In genomic region chr10:98357208-98357836, GRCh38 we compare ENCODE assay signal across 18 cellular contexts. TPM values are rescaled to one million over a fixed set of nuclear protein-coding genes. Genes with fewer than 3 reads are reported as not detected.
DNase-seq lines count a peak whose midpoint lies in the region; ATAC-seq and TF ChIP-seq lines count a peak whose summit lies in the region.
"Had no signal": no experiment of that assay in that cellular context is flagged by ENCODE, and none has a peak within 500 bp of the region (broad histone marks: within the 10 kb centered on the region; RNA-seq: fewer than 3 reads in every experiment).

No MANE protein-coding gene starts in this region.

- no peaks in the 10 kb centered on the region for H3K36me3 ChIP-seq in SK-N-SH (replicated peaks in 1 of 2; ENCODE audit: control insufficient read depth in 1 of 2, insufficient read depth in 2 of 2, low read length in 1 of 2)
- H3K36me3 ChIP-seq: BE2C, neutrophil, SJCRH30 had no signal

- no peaks in the 10 kb centered on the region for H3K9me2 ChIP-seq in SK-N-SH

- no peak for ATAC-seq in HG03354 (IDR thresholded peaks at IDR 0.05; ENCODE audit: poor library complexity, severe bottlenecking, unreplicated experiment)
- ATAC-seq: activated T-cell treated with anti-CD3 and anti-CD28 coated beads, Interleukin-2, amount 50 U/mL, for 4 hours; K562; stimulated activated memory B cell treated with anti-CD40 and anti-IgM and Interleukin-4, amounts not matched to agents 10 μg/mL and 1 μg/mL and 100 μg/mL, for 72 hours had no signal

- H3K4me3 ChIP-seq in SK-N-SH (ENCODE audit: low read depth in 2 of 2, low read length in 1 of 2): no peak overlapping the region
- H3K4me3 ChIP-seq: K562, SJCRH30 had no signal

- H3K4me1 ChIP-seq in SK-N-SH (ENCODE audit: control insufficient read depth in 1 of 2, insufficient read depth in 2 of 2, low read depth in 1 of 2, low read length in 1 of 2): peaks cover 0 to 3% of the 10 kb centered on the region in 2 experiments; a peak in 1 of 4 replicates
- H3K4me1 ChIP-seq: BE2C, SJCRH30 had no signal

- POLR2A ChIA-PET in SK-N-SH (lab: Yijun Ruan, JAX): no interaction called here

- WGBS in SK-N-SH (ENCODE audit: low lambda C conversion rate): 57% methylated on average over 5 of the region's 5 CpGs

- DNase-seq in DMS153 treated with DMSO at 0.1 percent for 48 hours (lab: John Stamatoyannopoulos, UW; ENCODE audit: unreplicated experiment) (peak; percentile 88), NCI-H1092 treated with DMSO at 0.1 percent for 48 hours (lab: John Stamatoyannopoulos, UW) (peak; percentile 87), T1000 (lab: John Stamatoyannopoulos, UW) (peak; percentile 53), iris pigment epithelial cell (ENCODE audit: low read depth) (peak; percentile 25), SK-N-SH (no peak), T-helper 2 cell (no peak), chondrocyte (ENCODE audit: low spot score) (no peak)
- DNase-seq: activated CD4-positive, alpha-beta T cell treated with anti-CD3 and anti-CD28 coated beads, Interleukin-2, amount 50 U/mL, for 1 hour; activated naive CD8-positive, alpha-beta T cell treated with anti-CD3 and anti-CD28 coated beads, Interleukin-2, amount 10 ng/mL, durations not matched to agents 7 days and 5 days; activated T-cell treated with anti-CD3 and anti-CD28 coated beads, Interleukin-2, amount 50 U/mL, for 4 hours; BE2C; NCI-H2029 had no signal

- no peak overlapping the region for H3K27ac Mint-ChIP-seq in chondrocyte (ENCODE audit: unreplicated experiment)
- H3K27ac Mint-ChIP-seq: activated naive CD8-positive, alpha-beta T cell treated with anti-CD3 and anti-CD28 coated beads, Interleukin-2, amount 10 ng/mL, durations not matched to agents 7 days and 5 days; stimulated activated memory B cell treated with anti-CD40 and anti-IgM and Interleukin-4, amounts not matched to agents 10 μg/mL and 1 μg/mL and 100 μg/mL, for 72 hours had no signal

- TF ChIP-seq CTCF in SK-N-SH (IDR thresholded peaks at IDR 0.05): no peak
- TF ChIP-seq CTCF in chondrocyte (IDR thresholded peaks at IDR 0.05): no peak

- H3K27me3 Mint-ChIP-seq in chondrocyte (ENCODE audit: low read depth): peaks cover 18% of the 10 kb centered on the region

- no peak overlapping the region for H3K4me3 Mint-ChIP-seq in chondrocyte (ENCODE audit: unreplicated experiment)
- H3K4me3 Mint-ChIP-seq: activated naive CD8-positive, alpha-beta T cell treated with anti-CD3 and anti-CD28 coated beads, Interleukin-2, amount 10 ng/mL, durations not matched to agents 7 days and 5 days; activated T-cell treated with anti-CD3 and anti-CD28 coated beads, Interleukin-2, amount 50 U/mL, for 4 hours; central memory CD8-positive, alpha-beta T cell; stimulated activated memory B cell treated with anti-CD40 and anti-IgM and Interleukin-4, amounts not matched to agents 10 μg/mL and 1 μg/mL and 100 μg/mL, for 72 hours had no signal

- TF ChIP-seq EP300 in SK-N-SH (IDR thresholded peaks at IDR 0.05; ENCODE audit: borderline replicate concordance in 1 of 2, low read depth in 1 of 2, low read length in 1 of 2): no peak

- no peak for TF ChIP-seq RAD21 in SK-N-SH (IDR thresholded peaks at IDR 0.05; ENCODE audit: low read length)

- H3K27me3 ChIP-seq in SK-N-SH (ENCODE audit: insufficient read depth): peaks cover 8% of the 10 kb centered on the region; the same call in 1 of the 2 replicates

- H3K36me3 Mint-ChIP-seq in chondrocyte (ENCODE audit: low read depth): no peaks in the 10 kb centered on the region
- H3K36me3 Mint-ChIP-seq: activated naive CD8-positive, alpha-beta T cell treated with anti-CD3 and anti-CD28 coated beads, Interleukin-2, amount 10 ng/mL, durations not matched to agents 7 days and 5 days; stimulated activated memory B cell treated with anti-CD40 and anti-IgM and Interleukin-4, amounts not matched to agents 10 μg/mL and 1 μg/mL and 100 μg/mL, for 72 hours had no signal

- no peaks in the 10 kb centered on the region for H3K9me3 Mint-ChIP-seq in chondrocyte (ENCODE audit: low read depth)
- H3K9me3 Mint-ChIP-seq: activated naive CD8-positive, alpha-beta T cell treated with anti-CD3 and anti-CD28 coated beads, Interleukin-2, amount 10 ng/mL, durations not matched to agents 7 days and 5 days; activated T-cell treated with anti-CD3 and anti-CD28 coated beads, Interleukin-2, amount 50 U/mL, for 4 hours; central memory CD8-positive, alpha-beta T cell; stimulated activated memory B cell treated with anti-CD40 and anti-IgM and Interleukin-4, amounts not matched to agents 10 μg/mL and 1 μg/mL and 100 μg/mL, for 72 hours had no signal

- no peaks in the 10 kb centered on the region for H3K79me2 ChIP-seq in SK-N-SH (ENCODE audit: insufficient read depth)

- H3K9ac ChIP-seq in SK-N-SH: no peak overlapping the region

- H3K4me1 Mint-ChIP-seq in chondrocyte (ENCODE audit: low read depth): peaks cover 24% of the 10 kb centered on the region

- no peak overlapping the region for H3K4me2 ChIP-seq in SK-N-SH

- H3K9me3 ChIP-seq in SK-N-SH: no peaks in the 10 kb centered on the region
- H3K9me3 ChIP-seq: BE2C, neutrophil, SJCRH30 had no signal

- no peak overlapping the region for H3K27ac ChIP-seq in SK-N-SH (ENCODE audit: low read depth in 2 of 2, low read length in 1 of 2)
- H3K27ac ChIP-seq: neutrophil, SJCRH30 had no signal

- H4K20me1 ChIP-seq in SK-N-SH (ENCODE audit: insufficient read depth): no peaks in the 10 kb centered on the region

- H3F3A ChIP-seq in SK-N-SH (replicated peaks; ENCODE audit: insufficient read depth): no peaks in the 10 kb centered on the region

- H2AFZ ChIP-seq in SK-N-SH (ENCODE audit: low read depth): no peak overlapping the region

- CTCF ChIA-PET in SK-N-SH (lab: Yijun Ruan, JAX): no interaction called here

TF ChIP-seq in SK-N-SH, 30 proteins besides CTCF, POLR2A, EP300 and RAD21:
- TF ChIP-seq MXI1 (IDR thresholded peaks at IDR 0.05; ENCODE audit: low read depth, low read length) (no peak), FOSL2 (IDR thresholded peaks at IDR 0.05; ENCODE audit: borderline replicate concordance, low read depth) (no peak), GATA2 (CRISPR knock-in tag; IDR thresholded peaks at IDR 0.05) (no peak), NRF1 (IDR thresholded peaks at IDR 0.05; ENCODE audit: low read depth, low read length) (no peak), ZBTB33 (IDR thresholded peaks at IDR 0.05; ENCODE audit: borderline replicate concordance, low read depth) (no peak), YY1 (IDR thresholded peaks at IDR 0.05; ENCODE audit: low read depth) (no peak), TEAD4 (IDR thresholded peaks at IDR 0.05; ENCODE audit: borderline replicate concordance, insufficient read depth) (no peak), PBX3 (IDR thresholded peaks at IDR 0.05) (no peak), USF1 (IDR thresholded peaks at IDR 0.05; ENCODE audit: borderline replicate concordance, low read depth) (no peak), CHD2 (IDR thresholded peaks at IDR 0.05; ENCODE audit: low read length, partially characterized antibody) (no peak)
TF ChIP-seq in SK-N-SH: peak in this region for 0.

RNA-seq across cellular contexts. Expression of gene PYROXD2, which starts 57.7 kb away (rescaled TPM):
- 26.5 and 26.7 TPM in 2 replicates for polyA plus RNA-seq in SK-N-SH (2012; rRNA removed)
- polyA plus RNA-seq in SK-N-SH (2012; cell fraction: cytosol; rRNA removed): 14.6 and 21.0 TPM in 2 replicates
- 115 and 123 TPM in 2 replicates for polyA plus RNA-seq in SK-N-SH (2012; cell fraction: nucleus; rRNA removed)
- total RNA-seq in chondrocyte: 5.6 to 9.4 TPM (median 8.3 TPM) in 3 replicates

Comparison
In these comparisons a context has a peak if more than half of its experiments do, and no peak if none do; other contexts are left out.
1. DNase-seq: peak in DMS153 treated with DMSO at 0.1 percent for 48 hours (single experiment), NCI-H1092 treated with DMSO at 0.1 percent for 48 hours (single experiment), T1000 (single experiment) and iris pigment epithelial cell (single experiment); none in SK-N-SH (single experiment), T-helper 2 cell (0 of 5) and chondrocyte (single experiment).